ENCODE assay signal across 16 cellular contexts in the genomic region with DNA sequence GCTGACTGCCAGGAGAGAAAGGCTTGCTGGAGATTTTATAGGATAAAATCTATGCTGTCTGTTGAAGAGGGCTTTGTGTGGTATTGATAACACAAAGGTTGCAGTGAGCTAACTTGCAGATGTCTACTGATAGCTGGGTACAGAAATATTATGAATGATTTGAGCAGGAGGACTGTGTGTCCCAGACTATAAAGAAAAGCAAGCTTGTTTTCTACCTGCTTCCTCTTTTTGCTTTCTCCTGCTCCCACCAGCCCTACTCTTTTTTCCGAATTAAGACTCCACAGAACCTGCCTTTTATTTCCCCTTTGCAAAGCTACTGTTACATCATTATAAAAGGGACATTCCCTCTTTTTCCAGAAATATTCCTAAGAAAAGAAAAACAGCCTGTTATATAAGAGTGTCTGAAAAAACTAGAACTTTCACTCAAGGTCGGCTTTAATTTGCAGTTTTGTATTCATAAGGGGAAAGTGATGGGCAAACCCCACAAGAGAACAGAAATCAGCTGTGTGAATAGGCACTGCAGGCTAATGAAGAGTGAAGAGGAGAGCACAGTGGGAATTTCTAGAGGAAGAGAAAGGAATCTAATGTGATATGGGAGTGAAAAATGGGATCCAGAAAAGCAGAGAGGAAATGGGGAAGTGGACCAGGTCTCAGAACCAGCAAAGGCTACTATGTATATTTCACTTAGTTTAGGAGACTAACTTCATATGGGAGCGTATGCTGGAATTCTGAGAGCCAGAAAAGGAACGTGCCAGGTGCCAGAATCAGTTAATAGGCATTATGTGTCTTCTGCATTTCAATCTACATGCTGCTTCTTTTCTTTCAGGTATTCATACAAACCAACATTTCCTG. TPM values are rescaled to one million over a fixed set of nuclear protein-coding genes. Genes with fewer than 3 reads are reported as not detected.
DNase-seq lines count a peak whose midpoint lies in the region; ATAC-seq and TF ChIP-seq lines count a peak whose summit lies in the region.
"Had no signal": no experiment of that assay in that cellular context is flagged by ENCODE, and none has a peak within 500 bp of the region (broad histone marks: within the 10 kb centered on the region; RNA-seq: fewer than 3 reads in every experiment).

No MANE protein-coding gene starts in this region.

- no peak for TF ChIP-seq CTCF in progenitor cell of endocrine pancreas (IDR thresholded peaks at IDR 0.05; ENCODE audit: unreplicated experiment)

- H3K27me3 Mint-ChIP-seq in progenitor cell of endocrine pancreas, result peaks cover 71% of the 10 kb centered on the region

- H3K4me1 ChIP-seq in SJCRH30, result no peaks in the 10 kb centered on the region
- H3K4me1 ChIP-seq: left lung had no signal

- no peak overlapping the region for H3K4me3 ChIP-seq in SJCRH30
- H3K4me3 ChIP-seq: left lung had no signal

- H3K36me3 Mint-ChIP-seq in progenitor cell of endocrine pancreas (ENCODE audit: insufficient read depth), result no peaks in the 10 kb centered on the region

- no peaks in the 10 kb centered on the region for H3K27me3 ChIP-seq in SJCRH30
- H3K27me3 ChIP-seq: brain microvascular endothelial cell had no signal

- H3K9me3 ChIP-seq in SJCRH30 (replicated peaks), result no peaks in the 10 kb centered on the region

- no peak overlapping the region for H3K27ac Mint-ChIP-seq in progenitor cell of endocrine pancreas
- H3K27ac Mint-ChIP-seq: activated T-cell treated with anti-CD3 and anti-CD28 coated beads, Interleukin-2, amount 50 U/mL, for 72 hours; stimulated activated naive CD8-positive, alpha-beta T cell treated with anti-CD3 and anti-CD28 coated beads, Interleukin-15, Interleukin-2, amounts not matched to agents 100 ng/mL and 50 ng/mL, for 24 hours had no signal

- no peaks in the 10 kb centered on the region for H3K36me3 ChIP-seq in SJCRH30
- H3K36me3 ChIP-seq: brain microvascular endothelial cell, left lung had no signal

- peak; percentile 56 for ATAC-seq in GM18858 (IDR thresholded peaks at IDR 0.05; ENCODE audit: unreplicated experiment)
- ATAC-seq in GM21529 (IDR thresholded peaks at IDR 0.05; ENCODE audit: unreplicated experiment), result peak; percentile 64
- ATAC-seq in HG03342 (IDR thresholded peaks at IDR 0.05; ENCODE audit: unreplicated experiment), result peak; percentile 59
- ATAC-seq in GM18873 (IDR thresholded peaks at IDR 0.05; ENCODE audit: low FRiP score, unreplicated experiment), result no peak
- ATAC-seq: activated T-cell treated with anti-CD3 and anti-CD28 coated beads, Interleukin-2, amount 50 U/mL, for 72 hours; left lung had no signal

- intact Hi-C loops in cardiac septum (cut with DNase I), result no loop called here

- no peak overlapping the region for H3K4me3 Mint-ChIP-seq in progenitor cell of endocrine pancreas (ENCODE audit: low read depth)
- H3K4me3 Mint-ChIP-seq: activated T-cell treated with anti-CD3 and anti-CD28 coated beads, Interleukin-2, amount 50 U/mL, for 72 hours; stimulated activated naive CD8-positive, alpha-beta T cell treated with anti-CD3 and anti-CD28 coated beads, Interleukin-15, Interleukin-2, amounts not matched to agents 100 ng/mL and 50 ng/mL, for 24 hours had no signal

- peak; percentile 12 for DNase-seq in medulla oblongata (ENCODE audit: extremely low spot score)
- DNase-seq in progenitor cell of endocrine pancreas (ENCODE audit: low spot score, unreplicated experiment), result no peak
- no peak for DNase-seq in SJCRH30
- no peak for DNase-seq in cardiac septum (ENCODE audit: low spot score)
- DNase-seq: activated T-cell treated with anti-CD3 and anti-CD28 coated beads, Interleukin-2, amount 50 U/mL, for 72 hours; brain microvascular endothelial cell; GF-D8; left lung; NCI-H69 had no signal

- no peaks in the 10 kb centered on the region for H3K4me1 Mint-ChIP-seq in progenitor cell of endocrine pancreas (ENCODE audit: low read depth)

- H3K27ac ChIP-seq in SJCRH30, result no peak overlapping the region
- H3K27ac ChIP-seq: brain microvascular endothelial cell, left lung had no signal

- H3K9me3 Mint-ChIP-seq in progenitor cell of endocrine pancreas (ENCODE audit: low read depth), result peaks cover 8% of the 10 kb centered on the region
- H3K9me3 Mint-ChIP-seq: activated T-cell treated with anti-CD3 and anti-CD28 coated beads, Interleukin-2, amount 50 U/mL, for 72 hours; stimulated activated naive CD8-positive, alpha-beta T cell treated with anti-CD3 and anti-CD28 coated beads, Interleukin-15, Interleukin-2, amounts not matched to agents 100 ng/mL and 50 ng/mL, for 24 hours had no signal

RNA-seq across cellular contexts. Expression of a gene that starts 28.2 kb away (rescaled TPM):
- total RNA-seq in progenitor cell of endocrine pancreas (not detected in 2 replicates), cardiac septum (not detected)
- total RNA-seq in SJCRH30 (2014; rRNA removed; shearing (Covaris generic)), result not detected in 2 replicates
- total RNA-seq: activated T-cell treated with anti-CD3 and anti-CD28 coated beads, Interleukin-2, amount 50 U/mL, for 72 hours; left lung; osteoblast; SK-MEL-5 had no signal

RNA-seq across cellular contexts. Expression of a gene that starts 37.1 kb away (rescaled TPM):
- total RNA-seq in progenitor cell of endocrine pancreas, result not detected in 2 replicates
- total RNA-seq in SJCRH30 (2014; rRNA removed; shearing (Covaris generic)), result not detected in 2 replicates
- not detected for total RNA-seq in cardiac septum
- total RNA-seq: activated T-cell treated with anti-CD3 and anti-CD28 coated beads, Interleukin-2, amount 50 U/mL, for 72 hours; left lung; osteoblast; SK-MEL-5 had no signal

RNA-seq across cellular contexts. Expression of a gene that starts 40.0 kb away (rescaled TPM):
- total RNA-seq in progenitor cell of endocrine pancreas, result not detected in 2 replicates
- total RNA-seq in SJCRH30 (2014; rRNA removed; shearing (Covaris generic)), result not detected in 2 replicates
- not detected for total RNA-seq in cardiac septum
- total RNA-seq: activated T-cell treated with anti-CD3 and anti-CD28 coated beads, Interleukin-2, amount 50 U/mL, for 72 hours; left lung; osteoblast; SK-MEL-5 had no signal

RNA-seq across cellular contexts. Expression of a gene that starts 50.9 kb away (rescaled TPM):
- total RNA-seq in progenitor cell of endocrine pancreas, result not detected in 2 replicates
- total RNA-seq in SJCRH30 (2014; rRNA removed; shearing (Covaris generic)), result not detected in 2 replicates
- not detected for total RNA-seq in cardiac septum
- total RNA-seq: activated T-cell treated with anti-CD3 and anti-CD28 coated beads, Interleukin-2, amount 50 U/mL, for 72 hours; left lung; osteoblast; SK-MEL-5 had no signal
